Comparison of ENCODE assay signal across 27 cellular contexts in the genomic region with DNA sequence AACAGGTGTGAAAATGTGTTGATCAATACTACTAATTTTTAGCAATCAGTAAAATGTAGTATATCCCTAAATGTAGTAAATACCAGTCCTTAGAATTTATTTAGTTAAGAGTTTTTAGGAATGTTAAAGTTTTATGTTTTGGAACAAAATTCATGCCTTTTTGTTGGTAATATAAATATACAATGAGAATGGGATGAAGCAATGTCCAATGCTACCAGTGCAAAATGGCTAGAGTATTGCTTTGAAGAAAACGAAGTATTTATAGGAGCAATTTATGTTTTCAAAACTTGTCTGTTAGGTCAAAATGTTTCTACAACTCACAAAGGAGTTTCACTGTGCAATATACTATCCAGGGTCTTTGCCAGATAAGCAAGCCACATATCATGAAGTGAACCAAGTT.
"Had no signal": no experiment of that assay in that cellular context is flagged by ENCODE, and none has a peak within 500 bp of the region (broad histone marks: within the 10 kb centered on the region; RNA-seq: fewer than 3 reads in every experiment).

No MANE protein-coding gene starts in this region.

- H3K36me3 ChIP-seq: ascending aorta, breast epithelium, cardiac muscle cell, colonic mucosa, esophagus squamous epithelium, gastrocnemius medialis had no signal

- DNase-seq: activated CD4-positive, alpha-beta memory T cell treated with anti-CD3 and anti-CD28 coated beads for 36 hours; activated CD4-positive, alpha-beta T cell treated with anti-CD3 and anti-CD28 coated beads for 36 hours; activated CD4-positive, alpha-beta T cell treated with anti-CD3 and anti-CD28 coated beads, Interleukin-2, amount 10 ng/mL, durations not matched to agents 24 days and 14 days; activated CD4-positive, CD25-positive, alpha-beta regulatory T cell; activated CD4-positive, CD25-positive, alpha-beta regulatory T cell treated with anti-CD3 and anti-CD28 coated beads, Interleukin-2, amount 50 U/mL, for 72 hours; activated CD8-positive, alpha-beta memory T cell treated with anti-CD3 and anti-CD28 coated beads, Interleukin-2, amount 10 ng/mL, durations not matched to agents 7 days and 5 days; activated CD8-positive, alpha-beta memory T cell treated with anti-CD3 and anti-CD28 coated beads, Interleukin-2, amount 50 U/mL, for 4 hours; activated CD8-positive, alpha-beta T cell treated with anti-CD3 and anti-CD28 coated beads, Interleukin-2, amount 10 ng/mL, durations not matched to agents 7 days and 5 days; activated effector memory CD4-positive, alpha-beta T cell treated with anti-CD3 and anti-CD28 coated beads, Interleukin-2, amount 50 U/mL, for 16 hours; activated naive CD4-positive, alpha-beta T cell treated with anti-CD3 and anti-CD28 coated beads for 36 hours; activated naive CD8-positive, alpha-beta T cell treated with anti-CD3 and anti-CD28 coated beads for 36 hours; activated naive CD8-positive, alpha-beta T cell treated with anti-CD3 and anti-CD28 coated beads, Interleukin-2, amount 50 U/mL, for 24 hours; activated T-cell treated with anti-CD3 and anti-CD28 coated beads, Interleukin-2, amount 50 U/mL, for 1 hour; activated T-cell treated with anti-CD3 and anti-CD28 coated beads, Interleukin-2, amount 50 U/mL, for 48 hours; central memory CD4-positive, alpha-beta T cell; cerebellar nuclear complex; colonic mucosa; effector CD8-positive, alpha-beta T cell; esophagus squamous epithelium; gastrocnemius medialis; T-helper 1 cell; T-helper 17 cell had no signal

- H3K4me3 ChIP-seq: ascending aorta, breast epithelium, cardiac muscle cell, colonic mucosa, esophagus squamous epithelium, gastrocnemius medialis had no signal

- H3K9me3 ChIP-seq: ascending aorta, breast epithelium, colonic mucosa, esophagus squamous epithelium, gastrocnemius medialis had no signal

- H3K27me3 ChIP-seq: ascending aorta, breast epithelium, cardiac muscle cell, colonic mucosa, esophagus squamous epithelium, foreskin keratinocyte, gastrocnemius medialis had no signal

- H3K27ac ChIP-seq: ascending aorta, breast epithelium, cardiac muscle cell, colonic mucosa, epithelial cell of prostate, esophagus squamous epithelium, foreskin keratinocyte, gastrocnemius medialis had no signal

- ATAC-seq: activated CD4-positive, alpha-beta T cell treated with anti-CD3 and anti-CD28 coated beads for 36 hours; activated CD8-positive, alpha-beta memory T cell treated with anti-CD3 and anti-CD28 coated beads, Interleukin-2, amount 10 ng/mL, durations not matched to agents 7 days and 5 days; activated CD8-positive, alpha-beta T cell treated with anti-CD3 and anti-CD28 coated beads, Interleukin-2, amount 10 ng/mL, durations not matched to agents 7 days and 5 days; activated naive CD8-positive, alpha-beta T cell treated with anti-CD3 and anti-CD28 coated beads, Interleukin-2, amount 50 U/mL, for 24 hours; foreskin keratinocyte; gastrocnemius medialis; T-helper 17 cell had no signal

- H3K4me1 ChIP-seq: ascending aorta, breast epithelium, colonic mucosa, esophagus squamous epithelium, foreskin keratinocyte, gastrocnemius medialis had no signal
